ENCODE assay signal across 27 cellular contexts in the genomic region with DNA sequence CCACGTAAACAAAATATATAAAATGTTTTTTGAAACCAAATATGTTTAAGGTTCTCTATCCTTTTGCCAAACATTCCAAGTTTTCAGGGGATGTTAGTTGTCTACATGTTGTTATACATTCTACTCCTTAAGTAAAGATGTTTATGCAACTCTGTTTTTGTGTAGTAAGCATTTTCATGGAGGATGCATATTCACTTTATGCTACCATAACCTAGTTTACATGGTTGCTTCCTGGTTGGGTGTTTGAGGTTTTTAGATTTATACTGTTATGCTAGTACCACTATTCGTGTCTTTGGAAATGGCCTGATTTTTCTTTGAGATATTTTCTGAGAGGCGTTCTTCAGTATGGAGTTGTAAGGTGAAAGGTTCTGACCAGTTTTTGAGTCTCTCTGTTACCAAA.
A peak's percentile ranks its signal among the peaks of the same experiment; 100 is the strongest.
DNase-seq lines count a peak whose midpoint lies in the region; ATAC-seq, FAIRE-seq and TF ChIP-seq lines count a peak whose summit lies in the region.
"Had no signal": no experiment of that assay in that cellular context is flagged by ENCODE, and none has a peak within 500 bp of the region (broad histone marks: within the 10 kb centered on the region; RNA-seq: fewer than 3 reads in every experiment).

No MANE protein-coding gene starts in this region.

- H3K27me3 Mint-ChIP-seq in CD8-positive, alpha-beta memory T cell: no peaks in the 10 kb centered on the region
- H3K27me3 Mint-ChIP-seq in T-cell: no peaks in the 10 kb centered on the region
- H3K27me3 Mint-ChIP-seq in HFFc6 (ENCODE audit: insufficient read depth): peaks cover 36% of the 10 kb centered on the region

- no peak for TF ChIP-seq POLR2A in A549 (IDR thresholded peaks at IDR 0.05; ENCODE audit: low read length)

- TF ChIP-seq CTCF in A549 (IDR thresholded peaks at IDR 0.05) (no peak), colonic mucosa (IDR thresholded peaks at IDR 0.05) (no peak), HFFc6 (IDR thresholded peaks at IDR 0.05) (no peak)

- H3K4me1 ChIP-seq in A549: no peaks in the 10 kb centered on the region
- peaks cover 18% of the 10 kb centered on the region for H3K4me1 ChIP-seq in CD8-positive, alpha-beta memory T cell (ENCODE audit: insufficient read depth, low read length)
- peaks cover 21% of the 10 kb centered on the region for H3K4me1 ChIP-seq in effector memory CD4-positive, alpha-beta T cell (ENCODE audit: control insufficient read depth, insufficient read depth, low read length, poor library complexity, severe bottlenecking)
- no peaks in the 10 kb centered on the region for H3K4me1 ChIP-seq in colonic mucosa
- H3K4me1 ChIP-seq: gastrocnemius medialis had no signal

- TF ChIP-seq EP300 in A549 (IDR thresholded peaks at IDR 0.05): no peak

- peaks cover 24 to 95% (median 26%) of the 10 kb centered on the region in 3 donors for H3K36me3 Mint-ChIP-seq in CD8-positive, alpha-beta memory T cell
- H3K36me3 Mint-ChIP-seq in T-cell (peaks cover 68% of the 10 kb centered on the region), HFFc6 (ENCODE audit: low read depth) (peaks cover 10% of the 10 kb centered on the region)

- no peak for FAIRE-seq in A549 (lab: Jason Lieb, UNC)
- FAIRE-seq: colon had no signal

- H3K27ac ChIP-seq in A549: no peak overlapping the region
- no peak overlapping the region for H3K27ac ChIP-seq in CD8-positive, alpha-beta memory T cell (ENCODE audit: low read depth, low read length)
- peak overlapping the region; percentile 11 for H3K27ac ChIP-seq in effector memory CD4-positive, alpha-beta T cell (ENCODE audit: insufficient read depth, low read length, poor library complexity, severe bottlenecking)
- no peak overlapping the region for H3K27ac ChIP-seq in colonic mucosa
- H3K27ac ChIP-seq: adrenal gland, esophagus squamous epithelium, gastrocnemius medialis, lower lobe of right lung, neutrophil, skin epidermis, testis had no signal

- H3K36me3 ChIP-seq in CD8-positive, alpha-beta memory T cell (ENCODE audit: insufficient read depth, low read length): peaks cover 52% of the 10 kb centered on the region
- H3K36me3 ChIP-seq in effector memory CD4-positive, alpha-beta T cell (ENCODE audit: control insufficient read depth, insufficient read depth, low read length): peaks cover 68% of the 10 kb centered on the region
- H3K36me3 ChIP-seq in colonic mucosa: no peaks in the 10 kb centered on the region
- H3K36me3 ChIP-seq: adrenal gland, gastrocnemius medialis, MG63 had no signal

- no peak for TF ChIP-seq RAD21 in A549 (conservative IDR thresholded peaks at IDR 0.05 in 1 of 2, IDR thresholded peaks at IDR 0.05 in 1 of 2)

- WGBS in A549 (ENCODE audit: missing lambda C conversion rate): 61% methylated on average over 3 of the region's 3 CpGs

- H3K4me3 Mint-ChIP-seq in CD8-positive, alpha-beta memory T cell: peak overlapping the region in 3 of 7 donors; percentile 16 to 24 (median 17)
- H3K4me3 Mint-ChIP-seq in T-cell (no peak overlapping the region), HFFc6 (no peak overlapping the region)
- H3K4me3 Mint-ChIP-seq: CD14-positive monocyte; endodermal cell; stimulated activated memory B cell treated with anti-CD40 and anti-IgM and Interleukin-4, amounts not matched to agents 10 μg/mL and 1 μg/mL and 100 μg/mL, for 72 hours had no signal

- peaks cover 23 to 50% (median 38%) of the 10 kb centered on the region in 3 donors for H3K4me1 Mint-ChIP-seq in CD8-positive, alpha-beta memory T cell
- H3K4me1 Mint-ChIP-seq in T-cell (peaks cover 15 to 50% (median 40%) of the 10 kb centered on the region in 3 donors), HFFc6 (ENCODE audit: low read depth) (no peaks in the 10 kb centered on the region)
- H3K4me1 Mint-ChIP-seq: endodermal cell had no signal

- H3K4me3 ChIP-seq in A549: no peak overlapping the region
- H3K4me3 ChIP-seq in CD8-positive, alpha-beta memory T cell (ENCODE audit: low read length): no peak overlapping the region
- H3K4me3 ChIP-seq in effector memory CD4-positive, alpha-beta T cell (ENCODE audit: insufficient read depth, low read depth, low read length, poor library complexity, severe bottlenecking): no peak overlapping the region
- H3K4me3 ChIP-seq in colonic mucosa: no peak overlapping the region
- H3K4me3 ChIP-seq: adrenal gland, esophagus squamous epithelium, gastrocnemius medialis, lower lobe of right lung, MG63, skin epidermis, testis had no signal

- POLR2A ChIA-PET in A549 (lab: Yijun Ruan, JAX): no interaction called here
- POLR2A ChIA-PET in CD8-positive, alpha-beta memory T cell (lab: Charles Lee): no interaction called here
- POLR2A ChIA-PET in T-cell (lab: Charles Lee): no interaction called here

- H3K4me2 ChIP-seq in A549: no peak overlapping the region

- H3K9me3 ChIP-seq in A549 (no peaks in the 10 kb centered on the region), colonic mucosa (no peaks in the 10 kb centered on the region)
- no peaks in the 10 kb centered on the region for H3K9me3 ChIP-seq in CD8-positive, alpha-beta memory T cell (ENCODE audit: low read length)
- H3K9me3 ChIP-seq in effector memory CD4-positive, alpha-beta T cell (ENCODE audit: control insufficient read depth, low read length): no peaks in the 10 kb centered on the region
- H3K9me3 ChIP-seq: esophagus squamous epithelium, gastrocnemius medialis, lower lobe of right lung, testis had no signal

- peak overlapping the region in 7 of 8 donors; percentile 16 to 89 (median 71) for H3K27ac Mint-ChIP-seq in CD8-positive, alpha-beta memory T cell
- H3K27ac Mint-ChIP-seq in T-cell: peak overlapping the region; percentile 71 to 90
- no peak overlapping the region for H3K27ac Mint-ChIP-seq in HFFc6
- H3K27ac Mint-ChIP-seq: endodermal cell; stimulated activated memory B cell treated with anti-CD40 and anti-IgM and Interleukin-4, amounts not matched to agents 10 μg/mL and 1 μg/mL and 100 μg/mL, for 72 hours had no signal

- no peak overlapping the region for H3K9ac ChIP-seq in colonic mucosa (ENCODE audit: low read depth in 2 of 2, low read length in 2 of 2)

- CTCF ChIA-PET in A549 (lab: Yijun Ruan, JAX) (no interaction called here), T-cell (lab: Charles Lee) (no interaction called here)
- CTCF ChIA-PET in CD8-positive, alpha-beta memory T cell (lab: Charles Lee): no interaction called here

- DNase-seq in A549 (ENCODE audit: low read depth in 1 of 2, low spot score in 1 of 2) (no peak), T-cell (no peak), colonic mucosa (no peak), HFFc6 (no peak), NCI-H748 (lab: John Stamatoyannopoulos, UW; ENCODE audit: unreplicated experiment) (no peak)
- no peak for DNase-seq in CD8-positive, alpha-beta memory T cell
- DNase-seq in effector memory CD4-positive, alpha-beta T cell: no peak
- DNase-seq: activated CD8-positive, alpha-beta memory T cell treated with anti-CD3 and anti-CD28 coated beads for 24 hours; adrenal gland; DMS153; endodermal cell; esophagus squamous epithelium; gastrocnemius medialis; GF-D8; hypothalamus; lower lobe of right lung; MG63; NCI-H1417 treated with DMSO at 0.1 percent for 48 hours; NCI-H524; stimulated activated CD4-positive, alpha-beta T cell treated with anti-CD3 and anti-CD28 coated beads, Interleukin-1b, Interleukin-23, amount 100 ng/mL, for 48 hours; testis had no signal

- no peak for ATAC-seq in A549
- no peak for ATAC-seq in T-cell (replicated peaks in 1 of 4)
- no peak for ATAC-seq in HG03097 (IDR thresholded peaks at IDR 0.05; ENCODE audit: low FRiP score, unreplicated experiment)
- ATAC-seq: gastrocnemius medialis; lower lobe of right lung; stimulated activated memory B cell treated with anti-CD40 and anti-IgM and Interleukin-4, amounts not matched to agents 10 μg/mL and 1 μg/mL and 100 μg/mL, for 72 hours had no signal

- H3K27me3 ChIP-seq in CD8-positive, alpha-beta memory T cell (ENCODE audit: insufficient read depth, low read length, poor library complexity, severe bottlenecking): no peaks in the 10 kb centered on the region
- H3K27me3 ChIP-seq in effector memory CD4-positive, alpha-beta T cell (replicated peaks; ENCODE audit: control insufficient read depth, insufficient read depth, low read length, poor library complexity, severe bottlenecking): no peaks in the 10 kb centered on the region
- no peaks in the 10 kb centered on the region for H3K27me3 ChIP-seq in colonic mucosa
- H3K27me3 ChIP-seq: adrenal gland, esophagus squamous epithelium, gastrocnemius medialis, MG63, neutrophil, testis had no signal

- peaks cover 0 to 9% (median 2%) of the 10 kb centered on the region in 5 donors for H3K9me3 Mint-ChIP-seq in CD8-positive, alpha-beta memory T cell
- peaks cover 0 to 11% (median 0%) of the 10 kb centered on the region in 3 donors for H3K9me3 Mint-ChIP-seq in T-cell
- H3K9me3 Mint-ChIP-seq in HFFc6: peaks cover 8% of the 10 kb centered on the region

- intact Hi-C loops in colonic mucosa (cut with DNase I): no loop called here

TF ChIP-seq in A549, 52 proteins besides CTCF, POLR2A, EP300 and RAD21:
- TF ChIP-seq MAFK (IDR thresholded peaks at IDR 0.05; ENCODE audit: partially characterized antibody): peak; percentile 56
- TF ChIP-seq, protein P1, sequence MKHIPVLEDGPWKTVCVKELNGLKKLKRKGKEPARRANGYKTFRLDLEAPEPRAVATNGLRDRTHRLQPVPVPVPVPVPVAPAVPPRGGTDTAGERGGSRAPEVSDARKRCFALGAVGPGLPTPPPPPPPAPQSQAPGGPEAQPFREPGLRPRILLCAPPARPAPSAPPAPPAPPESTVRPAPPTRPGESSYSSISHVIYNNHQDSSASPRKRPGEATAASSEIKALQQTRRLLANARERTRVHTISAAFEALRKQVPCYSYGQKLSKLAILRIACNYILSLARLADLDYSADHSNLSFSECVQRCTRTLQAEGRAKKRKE (CRISPR knock-in tag; IDR thresholded peaks at IDR 0.05; ENCODE audit: low read depth): no peak
TF ChIP-seq in A549: peak in this region for 1.
